ENCODE assay signal across 1 cellular context in genomic region chr9:129076640-129077037, GRCh38.
TF ChIP-seq lines count a peak whose summit lies in the region.

No MANE protein-coding gene starts in this region.

TF ChIP-seq in K562, 482 proteins besides CTCF, POLR2A, EP300 and RAD21:
- TF ChIP-seq ZNF121 (CRISPR knock-in tag; conservative IDR thresholded peaks at IDR 0.05) (peak; percentile 82), PRPF4 (IDR thresholded peaks at IDR 0.05; ENCODE audit: insufficient read depth, low read depth, low read length, poor library complexity, severe bottlenecking) (no peak), DMBX1 (CRISPR knock-in tag; IDR thresholded peaks at IDR 0.05; ENCODE audit: borderline replicate concordance) (no peak), TEAD1 (CRISPR knock-in tag; IDR thresholded peaks at IDR 0.05) (no peak), HDAC2 (IDR thresholded peaks at IDR 0.05) (no peak), NR2C1 (IDR thresholded peaks at IDR 0.05) (no peak), NR2C1 (tag; IDR thresholded peaks at IDR 0.05) (no peak), NCOA4 (IDR thresholded peaks at IDR 0.05; ENCODE audit: partially characterized antibody) (no peak), EZH2 (IDR thresholded peaks at IDR 0.05; ENCODE audit: borderline replicate concordance, low read depth, low read length) (no peak)
- TF ChIP-seq, protein P1, sequence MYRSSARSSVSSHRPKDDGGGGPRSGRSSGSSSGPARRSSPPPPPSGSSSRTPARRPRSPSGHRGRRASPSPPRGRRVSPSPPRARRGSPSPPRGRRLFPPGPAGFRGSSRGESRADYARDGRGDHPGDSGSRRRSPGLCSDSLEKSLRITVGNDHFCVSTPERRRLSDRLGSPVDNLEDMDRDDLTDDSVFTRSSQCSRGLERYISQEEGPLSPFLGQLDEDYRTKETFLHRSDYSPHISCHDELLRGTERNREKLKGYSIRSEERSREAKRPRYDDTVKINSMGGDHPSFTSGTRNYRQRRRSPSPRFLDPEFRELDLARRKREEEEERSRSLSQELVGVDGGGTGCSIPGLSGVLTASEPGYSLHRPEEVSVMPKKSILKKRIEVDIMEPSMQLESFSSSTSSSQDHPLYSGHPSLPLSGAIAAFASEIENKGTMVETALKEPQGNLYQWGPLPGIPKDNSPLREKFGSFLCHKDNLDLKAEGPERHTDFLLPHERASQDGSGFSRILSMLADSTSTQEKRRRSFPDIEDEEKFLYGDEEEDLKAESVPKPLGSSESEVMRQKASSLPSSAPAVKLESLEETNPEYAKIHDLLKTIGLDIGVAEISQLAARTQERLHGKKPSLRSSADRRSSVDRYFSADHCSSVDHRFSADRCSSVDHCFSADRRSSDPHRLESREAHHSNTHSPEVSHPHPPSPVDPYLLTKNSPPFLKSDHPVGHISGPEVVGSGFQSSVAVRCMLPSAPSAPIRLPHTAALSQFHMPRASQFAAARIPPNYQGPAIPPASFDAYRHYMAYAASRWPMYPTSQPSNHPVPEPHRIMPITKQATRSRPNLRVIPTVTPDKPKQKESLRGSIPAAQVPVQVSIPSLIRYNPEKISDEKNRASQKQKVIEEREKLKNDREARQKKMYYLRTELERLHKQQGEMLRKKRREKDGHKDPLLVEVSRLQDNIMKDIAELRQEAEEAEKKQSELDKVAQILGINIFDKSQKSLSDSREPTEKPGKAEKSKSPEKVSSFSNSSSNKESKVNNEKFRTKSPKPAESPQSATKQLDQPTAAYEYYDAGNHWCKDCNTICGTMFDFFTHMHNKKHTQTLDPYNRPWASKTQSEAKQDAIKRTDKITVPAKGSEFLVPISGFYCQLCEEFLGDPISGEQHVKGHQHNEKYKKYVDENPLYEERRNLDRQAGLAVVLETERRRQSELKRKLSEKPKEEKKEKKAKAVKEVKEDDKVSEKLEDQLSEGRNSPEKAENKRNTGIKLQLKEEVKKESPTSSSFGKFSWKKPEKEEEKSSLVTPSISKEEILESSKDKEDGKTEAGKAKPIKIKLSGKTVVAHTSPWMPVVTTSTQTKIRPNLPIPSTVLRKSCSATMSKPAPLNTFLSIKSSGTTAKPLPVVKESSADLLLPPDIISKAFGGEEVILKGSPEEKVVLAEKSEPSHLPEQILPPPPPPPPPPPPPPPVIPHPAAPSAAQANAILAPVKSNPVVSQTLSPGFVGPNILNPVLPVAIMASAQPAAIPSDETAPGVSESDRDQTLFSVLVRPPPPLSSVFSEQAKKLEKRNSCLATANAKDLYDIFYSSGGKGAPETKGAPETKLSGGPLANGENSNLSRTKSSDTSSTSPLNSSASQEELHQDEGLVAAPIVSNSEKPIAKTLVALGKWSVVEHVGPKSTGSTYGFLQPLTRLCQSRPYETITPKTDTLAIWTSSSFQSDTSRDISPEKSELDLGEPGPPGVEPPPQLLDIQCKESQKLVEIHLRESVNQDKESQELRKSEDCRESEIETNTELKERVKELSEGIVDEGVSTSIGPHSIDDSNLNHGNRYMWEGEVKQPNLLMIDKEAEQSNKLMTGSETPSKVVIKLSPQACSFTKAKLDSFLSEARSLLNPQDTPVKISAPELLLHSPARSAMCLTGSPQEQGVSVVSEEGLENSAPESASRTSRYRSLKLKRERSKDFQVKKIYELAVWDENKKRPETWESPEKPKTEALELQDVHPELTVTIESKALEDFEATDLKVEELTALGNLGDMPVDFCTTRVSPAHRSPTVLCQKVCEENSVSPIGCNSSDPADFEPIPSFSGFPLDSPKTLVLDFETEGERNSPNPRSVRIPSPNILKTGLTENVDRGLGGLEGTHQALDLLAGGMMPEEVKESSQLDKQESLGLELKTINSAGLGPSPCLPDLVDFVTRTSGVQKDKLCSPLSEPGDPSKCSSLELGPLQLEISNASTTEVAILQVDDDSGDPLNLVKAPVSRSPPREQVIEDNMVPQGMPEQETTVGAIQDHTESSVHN (IDR thresholded peaks at IDR 0.05; ENCODE audit: borderline replicate concordance in 1 of 2, low read depth in 1 of 2): no peak
